Comparison of ENCODE assay signal across 15 cellular contexts in the genomic region with DNA sequence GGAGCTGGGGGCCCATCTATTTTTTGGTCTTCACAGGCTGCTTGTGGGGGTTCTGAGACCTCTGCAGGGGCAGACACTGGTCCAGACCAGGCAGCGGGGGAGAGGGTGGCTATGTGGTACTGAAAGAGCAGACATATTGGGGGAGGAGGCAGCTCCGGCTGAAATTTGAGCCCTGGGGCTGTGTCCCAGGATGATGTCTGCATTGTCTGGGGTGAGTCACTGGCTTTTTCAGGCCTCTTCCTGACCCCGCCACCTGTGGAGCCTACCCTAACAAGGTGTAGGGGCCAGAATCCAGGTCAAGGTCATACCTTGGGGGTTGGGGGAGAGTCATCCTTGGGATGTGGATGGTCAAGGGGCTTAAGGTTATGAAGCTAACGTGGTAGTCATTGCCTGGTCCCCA. TPM values are rescaled to one million over a fixed set of nuclear protein-coding genes. Genes with fewer than 3 reads are reported as not detected.
DNase-seq lines count a peak whose midpoint lies in the region; ATAC-seq and TF ChIP-seq lines count a peak whose summit lies in the region.
"Had no signal": no experiment of that assay in that cellular context is flagged by ENCODE, and none has a peak within 500 bp of the region (broad histone marks: within the 10 kb centered on the region; RNA-seq: fewer than 3 reads in every experiment).

No MANE protein-coding gene starts in this region.

- no peak for TF ChIP-seq CTCF in fibroblast of lung (conservative IDR thresholded peaks at IDR 0.05 in 1 of 2, IDR thresholded peaks at IDR 0.05 in 1 of 2; ENCODE audit: low read depth in 1 of 2, low read length in 2 of 2)
- TF ChIP-seq CTCF in psoas muscle (IDR thresholded peaks at IDR 0.05): no peak
- TF ChIP-seq CTCF in mesothelial cell of epicardium (IDR thresholded peaks at IDR 0.05; ENCODE audit: unreplicated experiment): no peak

- DNase-seq in GM23248 (peak; percentile 48), M059J (ENCODE audit: low read depth) (peak; percentile 80), fibroblast of lung (ENCODE audit: low read depth in 2 of 2) (peak; percentile 25 to 37), psoas muscle (peak; percentile 62 to 85), NCI-H2029 treated with DMSO at 0.1 percent for 48 hours (lab: John Stamatoyannopoulos, UW) (no peak), mesothelial cell of epicardium (ENCODE audit: low spot score in 2 of 2, unreplicated experiment in 2 of 2) (no peak)
- DNase-seq: COR-L47, kidney glomerular epithelial cell, natural killer cell, NCI-H1105, NCI-H446 treated with DMSO at 0.1 percent for 48 hours, Peyer's patch had no signal

- H3K4me3 Mint-ChIP-seq in mesothelial cell of epicardium: no peak overlapping the region
- H3K4me3 Mint-ChIP-seq: natural killer cell; T-helper 2 cell treated with Interferon-gamma antibody and Interleukin-4, amounts not matched to agents 5 μg/mL and 100 μg/mL, for 36 hours had no signal

- H3K36me3 Mint-ChIP-seq in mesothelial cell of epicardium: no peaks in the 10 kb centered on the region
- H3K36me3 Mint-ChIP-seq: natural killer cell had no signal

- intact Hi-C loops in psoas muscle (cut with DNase I): loop anchor here in 1 of 2 donors (5.0 kb wide), 2 partner anchors 142 to 312 kb away; a partner anchor contains a TSS

- H3K4me3 ChIP-seq in GM23248 (no peak overlapping the region), fibroblast of lung (replicated peaks in 1 of 4; ENCODE audit: control extremely low read depth in 1 of 4, insufficient read depth in 1 of 4, low read depth in 3 of 4, low read length in 4 of 4) (no peak overlapping the region), psoas muscle (peak overlapping the region; percentile 98)
- H3K4me3 ChIP-seq: Peyer's patch, suprapubic skin had no signal

- peaks cover 67% of the 10 kb centered on the region for H3K27me3 Mint-ChIP-seq in mesothelial cell of epicardium (ENCODE audit: low read depth)

- H3K4me1 ChIP-seq in GM23248 (ENCODE audit: insufficient read depth) (peaks cover 1% of the 10 kb centered on the region), fibroblast of lung (ENCODE audit: control insufficient read depth, extremely low read depth, insufficient read depth, low read length) (peaks cover 22% of the 10 kb centered on the region), psoas muscle (peaks cover 66% of the 10 kb centered on the region)

- WGBS in GM23248 (ENCODE audit: low coverage in 1 of 2, low lambda C conversion rate in 2 of 2, missing lambda C conversion rate in 2 of 2), 2 experiments: 79 to 80% methylated on average over 4 of the region's 4 CpGs
- 36 to 62% (median 46%) methylated on average over 4 of the region's 4 CpGs for WGBS in psoas muscle, 3 donors

- in situ Hi-C loops in GM23248 (cut with MboI): no loop called here

- no peak overlapping the region for H2AFZ ChIP-seq in GM23248
- no peak overlapping the region for H2AFZ ChIP-seq in fibroblast of lung (ENCODE audit: low read length)

- H3K36me3 ChIP-seq in GM23248 (ENCODE audit: low read depth) (no peaks in the 10 kb centered on the region), fibroblast of lung (ENCODE audit: control insufficient read depth, insufficient read depth, low read length) (no peaks in the 10 kb centered on the region), psoas muscle (ENCODE audit: insufficient read depth in 1 of 2, low read depth in 1 of 2) (peaks cover 0 to 16% of the 10 kb centered on the region in 2 donors)
- H3K36me3 ChIP-seq: Peyer's patch, suprapubic skin had no signal

- H4K20me1 ChIP-seq in GM23248 (ENCODE audit: insufficient read depth) (no peaks in the 10 kb centered on the region), fibroblast of lung (ENCODE audit: control insufficient read depth, extremely low read depth, insufficient read depth, low read length) (no peaks in the 10 kb centered on the region)

- H3K27ac ChIP-seq in GM23248 (no peak overlapping the region), fibroblast of lung (ENCODE audit: insufficient read depth, low read length) (no peak overlapping the region), psoas muscle (peak overlapping the region; percentile 99)
- H3K27ac ChIP-seq: Peyer's patch, suprapubic skin had no signal

- H3K4me2 ChIP-seq in GM23248 (ENCODE audit: unreplicated experiment) (no peak overlapping the region), fibroblast of lung (ENCODE audit: extremely low read depth, insufficient read depth, low read length) (no peak overlapping the region)

- H3K4me1 Mint-ChIP-seq in mesothelial cell of epicardium: peaks cover 16% of the 10 kb centered on the region

- H3K27me3 ChIP-seq in GM23248 (replicated peaks; ENCODE audit: insufficient read depth): no peaks in the 10 kb centered on the region
- H3K27me3 ChIP-seq in fibroblast of lung (ENCODE audit: control insufficient read depth, insufficient read depth, low read length): no peaks in the 10 kb centered on the region
- no peaks in the 10 kb centered on the region for H3K27me3 ChIP-seq in psoas muscle (ENCODE audit: insufficient read depth in 3 of 3, low read length in 2 of 3)
- H3K27me3 ChIP-seq: Peyer's patch had no signal

- H3K27ac Mint-ChIP-seq in mesothelial cell of epicardium: no peak overlapping the region
- H3K27ac Mint-ChIP-seq: natural killer cell; T-helper 2 cell treated with Interferon-gamma antibody and Interleukin-4, amounts not matched to agents 5 μg/mL and 100 μg/mL, for 36 hours had no signal

- H3K79me2 ChIP-seq in GM23248 (ENCODE audit: insufficient read depth) (no peaks in the 10 kb centered on the region), fibroblast of lung (ENCODE audit: control insufficient read depth, insufficient read depth, low read length) (no peaks in the 10 kb centered on the region)

- H3F3A ChIP-seq in GM23248 (ENCODE audit: insufficient read depth): peaks cover 6% of the 10 kb centered on the region; the same call in 1 of the 2 replicates

- H3K9me2 ChIP-seq in GM23248 (ENCODE audit: insufficient read depth): no peaks in the 10 kb centered on the region

- ATAC-seq in psoas muscle: peak; percentile 45 to 58 (median 51)
- ATAC-seq in HG02852 (IDR thresholded peaks at IDR 0.05; ENCODE audit: unreplicated experiment): no peak
- ATAC-seq: natural killer cell had no signal

- no peaks in the 10 kb centered on the region for H3K9me3 ChIP-seq in GM23248 (ENCODE audit: low read depth)
- H3K9me3 ChIP-seq in fibroblast of lung (ENCODE audit: control insufficient read depth, insufficient read depth, low read depth, low read length): no peaks in the 10 kb centered on the region
- no peaks in the 10 kb centered on the region for H3K9me3 ChIP-seq in psoas muscle
- H3K9me3 ChIP-seq: Peyer's patch, suprapubic skin had no signal

- H3K9me3 Mint-ChIP-seq in mesothelial cell of epicardium: no peaks in the 10 kb centered on the region
- H3K9me3 Mint-ChIP-seq: natural killer cell; T-helper 2 cell treated with Interferon-gamma antibody and Interleukin-4, amounts not matched to agents 5 μg/mL and 100 μg/mL, for 36 hours had no signal

- H3K9ac ChIP-seq in GM23248 (no peak overlapping the region), fibroblast of lung (ENCODE audit: insufficient read depth, low read length) (no peak overlapping the region)

RNA-seq across cellular contexts. Expression of a gene that starts 2.4 kb away (rescaled TPM):
- total RNA-seq in GM23248 (2014; rRNA removed; shearing (Covaris generic)): 4.2 and 6.5 TPM in 2 replicates
- polyA plus RNA-seq in GM23248 (2016; fragmentation: Nextera tagmentation; extraction: Ambion mirVana) (3.7 and 4.0 TPM in 2 replicates), fibroblast of lung (7.0 and 8.0 TPM in 2 replicates), psoas muscle (100 to 1,000 TPM; 182 to 495 (median 236) TPM)
- 0.89 and 2.0 TPM in 2 replicates for total RNA-seq in M059J (2014; rRNA removed; shearing (Covaris generic))
- total RNA-seq in fibroblast of lung (9.8 and 19.3 TPM in 2 replicates), psoas muscle (100 to 1,000 TPM; 478 to 710 (median 557) TPM), mesothelial cell of epicardium (3.4 to 3.8 TPM (median 3.4 TPM) in 3 replicates)
- polyA plus RNA-seq in fibroblast of lung (2012): 5.4 and 6.0 TPM in 2 replicates
- polyA minus RNA-seq in fibroblast of lung (ENCODE audit: low replicate concordance): 22.0 and 38.2 TPM in 2 replicates

RNA-seq across cellular contexts. Expression of a gene that starts 27.3 kb away (rescaled TPM):
- total RNA-seq in GM23248 (2014; rRNA removed; shearing (Covaris generic)): 9.4 and 26.8 TPM in 2 replicates
- polyA plus RNA-seq in GM23248 (2016; fragmentation: Nextera tagmentation; extraction: Ambion mirVana) (1.3 and 1.7 TPM in 2 replicates), fibroblast of lung (1.4 and 3.4 TPM in 2 replicates), psoas muscle (10 to 100 TPM in 1 of 3 donors, 1 to 10 TPM in 2; 5.4 to 10.7 (median 9.7) TPM)
- 2.6 and 3.3 TPM in 2 replicates for total RNA-seq in M059J (2014; rRNA removed; shearing (Covaris generic))
- total RNA-seq in fibroblast of lung (6.3 and 7.2 TPM in 2 replicates), psoas muscle (10 to 100 TPM in 1 of 4 donors, 1 to 10 TPM in 3; 6.4 to 14.8 (median 6.8) TPM), mesothelial cell of epicardium (51.7 to 52.7 TPM (median 52.6 TPM) in 3 replicates)
- polyA plus RNA-seq in fibroblast of lung (2012): 2.8 and 5.8 TPM in 2 replicates
- polyA minus RNA-seq in fibroblast of lung (ENCODE audit: low replicate concordance): 4.7 and 5.6 TPM in 2 replicates

RNA-seq across cellular contexts. Expression of a gene that starts 30.8 kb away (rescaled TPM):
- total RNA-seq in GM23248 (2014; rRNA removed; shearing (Covaris generic)): 17.1 and 19.5 TPM in 2 replicates
- 4.4 and 6.0 TPM in 2 replicates for polyA plus RNA-seq in GM23248 (2016; fragmentation: Nextera tagmentation; extraction: Ambion mirVana)
- 18.0 and 23.0 TPM in 2 replicates for total RNA-seq in M059J (2014; rRNA removed; shearing (Covaris generic))
- 20.1 and 22.9 TPM in 2 replicates for total RNA-seq in fibroblast of lung
- polyA plus RNA-seq in fibroblast of lung: 12.4 and 20.1 TPM in 2 replicates
- 13.0 and 21.2 TPM in 2 replicates for polyA plus RNA-seq in fibroblast of lung (2012)
- polyA minus RNA-seq in fibroblast of lung (ENCODE audit: low replicate concordance): 17.9 and 37.3 TPM in 2 replicates
- 10 to 100 TPM; 26.4 to 39.4 (median 31.5) TPM for total RNA-seq in psoas muscle
- 10 to 100 TPM; 24.3 to 46.0 (median 35.2) TPM for polyA plus RNA-seq in psoas muscle
- total RNA-seq in mesothelial cell of epicardium: 99.0 to 110 TPM (median 108 TPM) in 3 replicates

RNA-seq across cellular contexts. Expression of a gene that starts 51.8 kb away (rescaled TPM):
- total RNA-seq in GM23248 (2014; rRNA removed; shearing (Covaris generic)): 63.7 and 67.2 TPM in 2 replicates
- polyA plus RNA-seq in GM23248 (2016; fragmentation: Nextera tagmentation; extraction: Ambion mirVana) (37.3 and 40.6 TPM in 2 replicates), fibroblast of lung (11.1 and 14.8 TPM in 2 replicates), psoas muscle (10 to 100 TPM; 30.6 to 46.1 (median 42.6) TPM)
- total RNA-seq in M059J (2014; rRNA removed; shearing (Covaris generic)): 38.0 and 56.3 TPM in 2 replicates
- total RNA-seq in fibroblast of lung (49.1 and 51.5 TPM in 2 replicates), psoas muscle (10 to 100 TPM; 13.3 to 20.9 (median 17.7) TPM), mesothelial cell of epicardium (29.9 to 31.2 TPM (median 30.2 TPM) in 3 replicates)
- polyA plus RNA-seq in fibroblast of lung (2012): 24.0 and 30.9 TPM in 2 replicates
- 9.3 and 10.9 TPM in 2 replicates for polyA minus RNA-seq in fibroblast of lung (ENCODE audit: low replicate concordance)

RNA-seq across cellular contexts. Expression of a gene that starts 53.4 kb away (rescaled TPM):
- total RNA-seq in GM23248 (2014; rRNA removed; shearing (Covaris generic)): 8.9 and 10.1 TPM in 2 replicates
- 2.4 and 2.9 TPM in 2 replicates for polyA plus RNA-seq in GM23248 (2016; fragmentation: Nextera tagmentation; extraction: Ambion mirVana)
- total RNA-seq in M059J (2014; rRNA removed; shearing (Covaris generic)): 5.7 and 6.3 TPM in 2 replicates
- 5.6 and 11.9 TPM in 2 replicates for total RNA-seq in fibroblast of lung
- 4.1 and 7.3 TPM in 2 replicates for polyA plus RNA-seq in fibroblast of lung
- polyA plus RNA-seq in fibroblast of lung (2012): 4.3 and 8.5 TPM in 2 replicates
- polyA minus RNA-seq in fibroblast of lung (ENCODE audit: low replicate concordance): 9.7 and 10.1 TPM in 2 replicates
- total RNA-seq in psoas muscle: 1 to 10 TPM; 2.3 to 2.8 (median 2.5) TPM
- 1 to 10 TPM; 1.6 to 7.9 (median 3.1) TPM for polyA plus RNA-seq in psoas muscle
- 5.2 to 6.1 TPM (median 5.7 TPM) in 3 replicates for total RNA-seq in mesothelial cell of epicardium

Comparison
In these comparisons a context has a peak if more than half of its experiments do, and no peak if none do; other contexts are left out.
1. DNase-seq: peak in GM23248 (single experiment), M059J (single experiment), fibroblast of lung (2 of 2) and psoas muscle (2 of 2); none in NCI-H2029 treated with DMSO at 0.1 percent for 48 hours (single experiment) and mesothelial cell of epicardium (0 of 2).
2. RNA of a gene that starts 2.4 kb away (total RNA-seq): 478 to 710 TPM in psoas muscle; 9.8 to 19.3 TPM in fibroblast of lung, 4.2 to 6.5 TPM in GM23248, 3.4 to 3.8 TPM in mesothelial cell of epicardium and 0.89 to 2.0 TPM in M059J; every median in the first group is over 10 times any median in the second.